25 cellular contexts compared by ENCODE assay signal in genomic region chr12:121720762-121721161, GRCh38. TPM values are rescaled to one million over a fixed set of nuclear protein-coding genes. Genes with fewer than 3 reads are reported as not detected.
A peak's percentile ranks its signal among the peaks of the same experiment; 100 is the strongest.
DNase-seq lines count a peak whose midpoint lies in the region; ATAC-seq, FAIRE-seq and TF ChIP-seq lines count a peak whose summit lies in the region.
"Had no signal": no experiment of that assay in that cellular context is flagged by ENCODE, and none has a peak within 500 bp of the region (broad histone marks: within the 10 kb centered on the region; RNA-seq: fewer than 3 reads in every experiment).

No MANE protein-coding gene starts in this region.

- H3K36me3 ChIP-seq in GM23338 (ENCODE audit: insufficient read depth) (no peaks in the 10 kb centered on the region), endothelial cell of umbilical vein (ENCODE audit: control insufficient read depth in 2 of 2, extremely low read depth in 1 of 2, insufficient read depth in 2 of 2, low read length in 2 of 2) (no peaks in the 10 kb centered on the region), neural progenitor cell (no peaks in the 10 kb centered on the region), transverse colon (no peaks in the 10 kb centered on the region)

- TF ChIP-seq POLR2A in A549 (IDR thresholded peaks at IDR 0.05; ENCODE audit: low read length) (no peak), endothelial cell of umbilical vein (IDR thresholded peaks at IDR 0.05; ENCODE audit: low read depth, low read length) (no peak), transverse colon (IDR thresholded peaks at IDR 0.05) (no peak)

- H3K4me1 Mint-ChIP-seq in GM23338, result peaks cover 12% of the 10 kb centered on the region; the same call in 2 of the 3 replicates
- H3K4me1 Mint-ChIP-seq in neural progenitor cell, result peaks cover 22% of the 10 kb centered on the region
- peaks cover 2 to 4% of the 10 kb centered on the region in 2 donors for H3K4me1 Mint-ChIP-seq in stimulated activated naive B cell treated with anti-CD40 and anti-IgM and Interleukin-4, amounts not matched to agents 10 μg/mL and 1 μg/mL and 100 μg/mL, for 72 hours
- H3K4me1 Mint-ChIP-seq: activated CD4-positive, alpha-beta T cell treated with anti-CD3 and anti-CD28 coated beads for 36 hours had no signal

- H3K79me2 ChIP-seq in GM23338 (replicated peaks; ENCODE audit: insufficient read depth) (peaks cover 94% of the 10 kb centered on the region), endothelial cell of umbilical vein (ENCODE audit: control insufficient read depth, insufficient read depth, low read length) (peaks cover 2% of the 10 kb centered on the region), neural progenitor cell (ENCODE audit: low read depth) (peaks cover 20% of the 10 kb centered on the region)

- H3K27me3 ChIP-seq in GM23338 (ENCODE audit: insufficient read depth), result no peaks in the 10 kb centered on the region
- H3K27me3 ChIP-seq in endothelial cell of umbilical vein (ENCODE audit: control insufficient read depth in 2 of 2, insufficient read depth in 2 of 2, low read length in 2 of 2), result no peaks in the 10 kb centered on the region
- no peaks in the 10 kb centered on the region for H3K27me3 ChIP-seq in neural progenitor cell
- no peaks in the 10 kb centered on the region for H3K27me3 ChIP-seq in transverse colon
- H3K27me3 ChIP-seq: heart left ventricle had no signal

- ATAC-seq in A549 (no peak), GM23338 (no peak), GM21723 (IDR thresholded peaks at IDR 0.05; ENCODE audit: unreplicated experiment) (no peak)
- no peak for ATAC-seq in stimulated activated naive B cell treated with anti-CD40 and anti-IgM and Interleukin-4, amounts not matched to agents 10 μg/mL and 1 μg/mL and 100 μg/mL, for 72 hours (replicated peaks)
- ATAC-seq: activated CD4-positive, alpha-beta T cell treated with anti-CD3 and anti-CD28 coated beads for 36 hours; GM12878; lower lobe of right lung; mucosa of descending colon had no signal

- no peaks in the 10 kb centered on the region for H3K9me3 Mint-ChIP-seq in GM23338
- H3K9me3 Mint-ChIP-seq in neural progenitor cell, result no peaks in the 10 kb centered on the region
- no peaks in the 10 kb centered on the region for H3K9me3 Mint-ChIP-seq in stimulated activated naive B cell treated with anti-CD40 and anti-IgM and Interleukin-4, amounts not matched to agents 10 μg/mL and 1 μg/mL and 100 μg/mL, for 72 hours
- H3K9me3 Mint-ChIP-seq: natural killer cell treated with Interleukin-12 subunit alpha and Interleukin-12 subunit beta and Interleukin-15 and Interleukin-18, amount 100 ng/mL, for 72 hours had no signal

- H3K27ac ChIP-seq in A549 (peak overlapping the region; percentile 10 to 36; a peak in 3 of 6 replicates), GM23338 (ENCODE audit: low read depth) (0 out of 2 replicates have a peak overlapping the region, but pooled peaks have one; percentile 39), endothelial cell of umbilical vein (ENCODE audit: insufficient read depth, low read depth, low read length) (peak overlapping the region; percentile 42), neural progenitor cell (no peak overlapping the region), transverse colon (no peak overlapping the region)
- H3K27ac ChIP-seq: heart left ventricle, lower lobe of right lung had no signal

- peaks cover 48% of the 10 kb centered on the region for H3K36me3 Mint-ChIP-seq in GM23338 (ENCODE audit: low read depth)
- no peaks in the 10 kb centered on the region for H3K36me3 Mint-ChIP-seq in neural progenitor cell
- H3K36me3 Mint-ChIP-seq in stimulated activated naive B cell treated with anti-CD40 and anti-IgM and Interleukin-4, amounts not matched to agents 10 μg/mL and 1 μg/mL and 100 μg/mL, for 72 hours, result peaks cover 14 to 34% of the 10 kb centered on the region in 2 donors
- H3K36me3 Mint-ChIP-seq: natural killer cell treated with Interleukin-12 subunit alpha and Interleukin-12 subunit beta and Interleukin-15 and Interleukin-18, amount 100 ng/mL, for 72 hours had no signal

- intact Hi-C loops in endothelial cell of umbilical vein (cut with micrococcal nuclease) (no loop called here), transverse colon (cut with DNase I; ENCODE audit: low total_unique reads) (no loop called here)

- dilution Hi-C loops in endothelial cell of umbilical vein (cut with MboI; ENCODE audit: extremely low pct_ligation_motif_present, low sequenced_read_pairs), result no loop called here

- H3K4me1 ChIP-seq in A549 (peaks cover 21% of the 10 kb centered on the region), GM23338 (ENCODE audit: insufficient read depth) (no peaks in the 10 kb centered on the region), endothelial cell of umbilical vein (ENCODE audit: control insufficient read depth, extremely low read depth, insufficient read depth, low read length) (peaks cover 11% of the 10 kb centered on the region), neural progenitor cell (peaks cover 4% of the 10 kb centered on the region), transverse colon (no peaks in the 10 kb centered on the region)
- H3K4me1 ChIP-seq: heart left ventricle, lower lobe of right lung had no signal

- DNase-seq in A549 (ENCODE audit: low read depth in 1 of 2, low spot score in 1 of 2) (no peak), GM23338 (ENCODE audit: low spot score) (no peak), endothelial cell of umbilical vein (ENCODE audit: low read depth, low spot score) (no peak), neural progenitor cell (ENCODE audit: low spot score) (no peak), transverse colon (no peak), COLO668 (lab: John Stamatoyannopoulos, UW; ENCODE audit: unreplicated experiment) (no peak)
- no peak for DNase-seq in stimulated activated naive B cell treated with anti-CD40 and anti-IgM and Interleukin-4, amounts not matched to agents 10 μg/mL and 1 μg/mL and 100 μg/mL, for 72 hours
- DNase-seq: activated CD4-positive, alpha-beta T cell treated with anti-CD3 and anti-CD28 coated beads for 36 hours; activated effector memory CD4-positive, alpha-beta T cell treated with Interleukin-2 at 50 U/mL for 16 hours; heart left ventricle; lower lobe of right lung; mucosa of descending colon; MV-4-11; NCI-H1436 treated with DMSO at 0.1 percent for 48 hours; NCI-H2107; SHP77 treated with DMSO at 0.1 percent for 48 hours; stimulated activated naive CD4-positive, alpha-beta T cell; T-helper 9 cell had no signal

- in situ Hi-C loops in transverse colon (cut with MboI; ENCODE audit: low pct_ligation_motif_present in 1 of 4, low pct_unique_long_range_greater_than_20kb in 1 of 4, low sequenced_read_pairs in 3 of 4), result no loop called here

- WGBS in A549 (ENCODE audit: missing lambda C conversion rate), result 95% methylated on average over 5 of the region's 5 CpGs
- WGBS in transverse colon (ENCODE audit: low coverage in 1 of 2), 2 donors, result 94% methylated on average over 5 of the region's 5 CpGs

- CTCF ChIA-PET in A549 (lab: Yijun Ruan, JAX) (interaction anchor here (0.6 to 4.7 kb wide), 8 partner anchors 9 to 106 kb away, joined by 3 to 31 read pairs (median 9); partner anchors contain the start of genes RHOF and TMEM120B), endothelial cell of umbilical vein (lab: Charles Lee) (interaction anchor here (1.0 to 1.3 kb wide), 2 partner anchors 9 to 56 kb away, joined by 3 read pairs; partner anchors contain the start of gene TMEM120B)

- H3K9me2 ChIP-seq in GM23338 (ENCODE audit: insufficient read depth), result no peaks in the 10 kb centered on the region

- H3K9me3 ChIP-seq in A549 (no peaks in the 10 kb centered on the region), endothelial cell of umbilical vein (replicated peaks; ENCODE audit: control insufficient read depth, insufficient read depth, low read length) (no peaks in the 10 kb centered on the region), neural progenitor cell (ENCODE audit: low read depth) (no peaks in the 10 kb centered on the region), transverse colon (no peaks in the 10 kb centered on the region)
- H3K9me3 ChIP-seq: heart left ventricle, lower lobe of right lung, mucosa of descending colon had no signal

- H3K4me2 ChIP-seq in A549, result no peak overlapping the region
- no peak overlapping the region for H3K4me2 ChIP-seq in GM23338
- no peak overlapping the region for H3K4me2 ChIP-seq in endothelial cell of umbilical vein (ENCODE audit: insufficient read depth, low read length)
- H3K4me2 ChIP-seq in neural progenitor cell, result no peak overlapping the region

- H3K9ac ChIP-seq in endothelial cell of umbilical vein (replicated peaks; ENCODE audit: extremely low read depth, insufficient read depth, low read length) (no peak overlapping the region), neural progenitor cell (no peak overlapping the region)

- H3K27me3 Mint-ChIP-seq in GM23338 (ENCODE audit: insufficient read depth, low read depth, poor library complexity) (peaks cover 2% of the 10 kb centered on the region), neural progenitor cell (ENCODE audit: insufficient read depth, low read depth) (peaks cover 2% of the 10 kb centered on the region)
- H3K27me3 Mint-ChIP-seq in stimulated activated naive B cell treated with anti-CD40 and anti-IgM and Interleukin-4, amounts not matched to agents 10 μg/mL and 1 μg/mL and 100 μg/mL, for 72 hours, result no peaks in the 10 kb centered on the region
- H3K27me3 Mint-ChIP-seq: activated CD4-positive, alpha-beta T cell treated with anti-CD3 and anti-CD28 coated beads for 36 hours; activated naive CD8-positive, alpha-beta T cell; natural killer cell treated with Interleukin-12 subunit alpha and Interleukin-12 subunit beta and Interleukin-15 and Interleukin-18, amount 100 ng/mL, for 72 hours had no signal

- H3K27ac Mint-ChIP-seq in GM23338 (no peak overlapping the region), neural progenitor cell (peak overlapping the region; percentile 83)
- H3K27ac Mint-ChIP-seq in stimulated activated naive B cell treated with anti-CD40 and anti-IgM and Interleukin-4, amounts not matched to agents 10 μg/mL and 1 μg/mL and 100 μg/mL, for 72 hours, result no peak overlapping the region
- H3K27ac Mint-ChIP-seq: activated CD4-positive, alpha-beta T cell treated with anti-CD3 and anti-CD28 coated beads for 36 hours; activated naive CD8-positive, alpha-beta T cell; natural killer cell treated with Interleukin-12 subunit alpha and Interleukin-12 subunit beta and Interleukin-15 and Interleukin-18, amount 100 ng/mL, for 72 hours had no signal

- peaks cover 57% of the 10 kb centered on the region for H4K20me1 ChIP-seq in GM23338 (replicated peaks; ENCODE audit: insufficient read depth)
- no peaks in the 10 kb centered on the region for H4K20me1 ChIP-seq in endothelial cell of umbilical vein (replicated peaks; ENCODE audit: control insufficient read depth, extremely low read depth, insufficient read depth, low read length)
- peaks cover 7% of the 10 kb centered on the region for H4K20me1 ChIP-seq in neural progenitor cell (ENCODE audit: low read depth)

- no peaks in the 10 kb centered on the region for H3K9me1 ChIP-seq in endothelial cell of umbilical vein (replicated peaks; ENCODE audit: control insufficient read depth, extremely low read depth, insufficient read depth, low read length)

- TF ChIP-seq CTCF in A549 (IDR thresholded peaks at IDR 0.05) (no peak), GM23338 (conservative IDR thresholded peaks at IDR 0.05; ENCODE audit: low read depth in 2 of 2) (no peak), endothelial cell of umbilical vein (IDR thresholded peaks at IDR 0.05; ENCODE audit: extremely low read depth in 1 of 2, insufficient read depth in 1 of 2, low read depth in 1 of 2, low read length in 2 of 2) (no peak), neural progenitor cell (IDR thresholded peaks at IDR 0.05) (no peak), transverse colon (IDR thresholded peaks at IDR 0.05) (no peak)

- H2AFZ ChIP-seq in GM23338, result no peak overlapping the region
- no peak overlapping the region for H2AFZ ChIP-seq in endothelial cell of umbilical vein (ENCODE audit: low read depth, low read length)
- H2AFZ ChIP-seq in neural progenitor cell (replicated peaks), result no peak overlapping the region

- FAIRE-seq in A549 (lab: Jason Lieb, UNC), result no peak
- FAIRE-seq in endothelial cell of umbilical vein (lab: Jason Lieb, UNC), result no peak
- FAIRE-seq: colon, GM12878, keratinocyte had no signal

- no peak overlapping the region for H3K4me3 Mint-ChIP-seq in GM23338
- no peak overlapping the region for H3K4me3 Mint-ChIP-seq in neural progenitor cell
- H3K4me3 Mint-ChIP-seq in stimulated activated naive B cell treated with anti-CD40 and anti-IgM and Interleukin-4, amounts not matched to agents 10 μg/mL and 1 μg/mL and 100 μg/mL, for 72 hours, result no peak overlapping the region
- H3K4me3 Mint-ChIP-seq: activated CD4-positive, alpha-beta T cell treated with anti-CD3 and anti-CD28 coated beads for 36 hours; activated naive CD8-positive, alpha-beta T cell; natural killer cell treated with Interleukin-12 subunit alpha and Interleukin-12 subunit beta and Interleukin-15 and Interleukin-18, amount 100 ng/mL, for 72 hours had no signal

- TF ChIP-seq EP300 in A549 (IDR thresholded peaks at IDR 0.05), result no peak
- TF ChIP-seq EP300 in transverse colon (IDR thresholded peaks at IDR 0.05; ENCODE audit: low read depth), result no peak

- no peak overlapping the region for H3K4me3 ChIP-seq in A549
- no peak overlapping the region for H3K4me3 ChIP-seq in GM23338
- no peak overlapping the region for H3K4me3 ChIP-seq in endothelial cell of umbilical vein (replicated peaks in 1 of 3; ENCODE audit: insufficient read depth in 1 of 3, low read depth in 1 of 3, low read length in 3 of 3)
- H3K4me3 ChIP-seq in neural progenitor cell, result no peak overlapping the region
- H3K4me3 ChIP-seq in transverse colon, result no peak overlapping the region
- H3K4me3 ChIP-seq: GM12878, heart left ventricle, lower lobe of right lung, mucosa of descending colon had no signal

- no peak for TF ChIP-seq RAD21 in A549 (conservative IDR thresholded peaks at IDR 0.05 in 1 of 2, IDR thresholded peaks at IDR 0.05 in 1 of 2)

- POLR2A ChIA-PET in A549 (lab: Yijun Ruan, JAX), result no interaction called here
- POLR2A ChIA-PET in endothelial cell of umbilical vein (lab: Charles Lee), result no interaction called here

- peaks cover 20% of the 10 kb centered on the region; the same call in 1 of the 2 replicates for H3F3A ChIP-seq in GM23338 (replicated peaks; ENCODE audit: low read depth)
- H3F3A ChIP-seq in neural progenitor cell (ENCODE audit: low read depth), result peaks cover 6% of the 10 kb centered on the region

- no TSS peak for BruUV-seq in endothelial cell of umbilical vein (replicated peaks; lab: Mats Ljungman, UMichigan)

RNA-seq across cellular contexts. Expression of gene TMEM120B, which starts 8.2 kb away (rescaled TPM):
- polyA plus RNA-seq in A549 (2011; rRNA removed), result 13.2 and 18.2 TPM in 2 replicates
- 19.7 and 26.1 TPM in 2 replicates for polyA plus RNA-seq in A549 (2012; cell fraction: cytosol; rRNA removed)
- 96.3 and 97.9 TPM in 2 replicates for polyA plus RNA-seq in A549 (2012; cell fraction: nucleus; rRNA removed)
- 10.2 to 10.6 TPM (median 10.2 TPM) in 3 replicates for polyA plus RNA-seq in A549 (2017; fragmentation: RNase III; extraction: RNeasy Plus Mini Kit Qiagen cat#74134 plus additional on column Dnase treatment)
- polyA minus RNA-seq in A549 (2011; rRNA and poly(A)+ RNA removed), result 30.9 and 31.1 TPM in 2 replicates
- total RNA-seq in GM23338 (2014; rRNA removed; shearing (Covaris generic)), result 30.4 and 36.0 TPM in 2 replicates
- polyA plus RNA-seq in GM23338 (2016; fragmentation: Nextera tagmentation; extraction: Ambion mirVana), result 11.2 and 15.0 TPM in 2 replicates
- 12.8 and 15.9 TPM in 2 replicates for total RNA-seq in endothelial cell of umbilical vein
- 10.4 and 13.5 TPM in 2 replicates for polyA plus RNA-seq in endothelial cell of umbilical vein
- polyA plus RNA-seq in endothelial cell of umbilical vein (2011; cell fraction: cytosol; rRNA removed), result 7.9 and 8.4 TPM in 2 replicates
- polyA plus RNA-seq in endothelial cell of umbilical vein (2011; cell fraction: nucleus; rRNA removed), result 31.4 and 38.0 TPM in 2 replicates
- polyA plus RNA-seq in endothelial cell of umbilical vein (2012), result 7.2 and 9.6 TPM in 2 replicates
- polyA minus RNA-seq in endothelial cell of umbilical vein, result 18.8 and 21.0 TPM in 2 replicates
- 16.1 TPM for polyA minus RNA-seq in endothelial cell of umbilical vein (2011; cell fraction: cytosol; rRNA and poly(A)+ RNA removed)
- polyA minus RNA-seq in endothelial cell of umbilical vein (2011; cell fraction: nucleus; rRNA and poly(A)+ RNA removed), result 9.2 and 9.3 TPM in 2 replicates
- 4.7 and 12.7 TPM in 2 replicates for total RNA-seq in neural progenitor cell (ENCODE audit: low replicate concordance)
- 10 to 100 TPM in 1 of 4 donors, 1 to 10 TPM in 3; 1.9 to 19.9 (median 4.5) TPM for total RNA-seq in transverse colon

RNA-seq across cellular contexts. Expression of gene MORN3, which starts 51.3 kb away (rescaled TPM):
- polyA plus RNA-seq in A549 (2011; rRNA removed) (0.17 and 0.47 TPM in 2 replicates), A549 (2017; fragmentation: RNase III; extraction: RNeasy Plus Mini Kit Qiagen cat#74134 plus additional on column Dnase treatment) (0.17 to 0.28 TPM (median 0.26 TPM) in 3 replicates), GM23338 (2016; fragmentation: Nextera tagmentation; extraction: Ambion mirVana) (0.36 and 1.5 TPM in 2 replicates), endothelial cell of umbilical vein (0.30 and 0.66 TPM in 2 replicates)
- 0.21 and 0.24 TPM in 2 replicates for polyA plus RNA-seq in A549 (2012; cell fraction: cytosol; rRNA removed)
- 0.22 and 0.33 TPM in 2 replicates for polyA plus RNA-seq in A549 (2012; cell fraction: nucleus; rRNA removed)
- polyA minus RNA-seq in A549 (2011; rRNA and poly(A)+ RNA removed), result 0.05 and 0.12 TPM in 2 replicates
- 0.14 and 0.47 TPM in 2 replicates for total RNA-seq in GM23338 (2014; rRNA removed; shearing (Covaris generic))
- total RNA-seq in endothelial cell of umbilical vein (0.62 and 0.73 TPM in 2 replicates), neural progenitor cell (ENCODE audit: low replicate concordance) (0.19 and 1.3 TPM in 2 replicates), transverse colon (under 1 TPM in 1 of 4 donors, not detected in 3; 0.48 TPM)
- 0.49 and 0.69 TPM in 2 replicates for polyA plus RNA-seq in endothelial cell of umbilical vein (2011; cell fraction: cytosol; rRNA removed)
- polyA plus RNA-seq in endothelial cell of umbilical vein (2011; cell fraction: nucleus; rRNA removed), result 0.35 and 0.41 TPM in 2 replicates
- polyA plus RNA-seq in endothelial cell of umbilical vein (2012), result 0.54 and 0.55 TPM in 2 replicates
- polyA minus RNA-seq in endothelial cell of umbilical vein, result 0.17 and 0.68 TPM in 2 replicates
- not detected for polyA minus RNA-seq in endothelial cell of umbilical vein (2011; cell fraction: cytosol; rRNA and poly(A)+ RNA removed)
- polyA minus RNA-seq in endothelial cell of umbilical vein (2011; cell fraction: nucleus; rRNA and poly(A)+ RNA removed), result 0.19 TPM in 1 of 2 replicates, not detected in the other
- total RNA-seq: LHCN-M2 had no signal

Comparison
In these comparisons a context has a peak if more than half of its experiments do, and no peak if none do; other contexts are left out.
1. H3K27ac ChIP-seq: peak in A549 (2 of 2), GM23338 (single experiment) and endothelial cell of umbilical vein (single experiment); none in neural progenitor cell (single experiment) and transverse colon (0 of 4).